In the genomic region with DNA sequence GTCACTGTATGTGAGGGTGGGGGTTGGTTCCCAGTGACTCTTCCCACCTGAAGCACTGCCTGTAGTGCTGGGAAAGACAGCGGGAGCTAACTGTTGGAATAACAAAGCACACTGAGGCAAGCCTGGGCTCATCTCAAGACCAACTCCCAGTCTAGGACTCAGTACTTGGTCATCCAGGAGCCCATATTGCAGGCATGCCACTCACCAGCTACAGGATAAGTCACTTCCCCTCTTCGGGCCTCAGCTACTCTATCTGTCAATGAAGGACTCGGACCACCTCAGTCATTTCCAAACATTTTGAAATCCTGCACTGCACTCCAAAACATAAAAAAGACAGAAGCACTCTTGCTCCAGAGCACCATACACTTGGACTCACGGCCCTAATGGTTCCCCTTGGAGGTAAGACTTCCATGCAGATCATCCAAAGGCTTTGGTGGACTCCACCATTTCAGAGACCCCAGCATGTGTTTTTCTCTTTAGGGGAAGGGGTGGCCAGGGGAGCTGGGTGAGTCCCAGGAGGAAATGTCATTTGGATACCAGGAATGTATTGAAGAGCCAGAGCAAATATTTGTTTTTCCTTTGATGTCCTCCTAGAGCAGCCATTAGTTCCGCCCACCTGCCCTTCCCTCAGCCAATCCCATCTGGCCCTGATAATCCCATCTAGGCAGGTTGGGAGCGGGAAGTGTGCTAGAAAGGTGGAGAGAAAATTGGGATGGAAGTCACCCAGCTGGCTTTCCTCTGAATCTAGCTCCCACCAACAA, we compare ENCODE assay signal across 10 cellular contexts. TPM values are rescaled to one million over a fixed set of nuclear protein-coding genes. Genes with fewer than 3 reads are reported as not detected.
DNase-seq lines count a peak whose midpoint lies in the region; ATAC-seq and TF ChIP-seq lines count a peak whose summit lies in the region.
"Had no signal": no experiment of that assay in that cellular context is flagged by ENCODE, and none has a peak within 500 bp of the region (broad histone marks: within the 10 kb centered on the region; RNA-seq: fewer than 3 reads in every experiment).

No MANE protein-coding gene starts in this region.

- H3K79me2 ChIP-seq in SK-N-SH (ENCODE audit: insufficient read depth) (peaks cover 81% of the 10 kb centered on the region), PC-9 (ENCODE audit: low read depth) (peaks cover 24% of the 10 kb centered on the region)

- no peaks in the 10 kb centered on the region for H3K36me3 ChIP-seq in SK-N-SH (replicated peaks in 1 of 2; ENCODE audit: control insufficient read depth in 1 of 2, insufficient read depth in 2 of 2, low read length in 1 of 2)
- no peaks in the 10 kb centered on the region for H3K36me3 ChIP-seq in PC-9 (ENCODE audit: low read depth)
- H3K36me3 ChIP-seq in spleen = peaks cover 0 to 6% (median 0%) of the 10 kb centered on the region in 6 donors

- TF ChIP-seq POLR2A in spleen (IDR thresholded peaks at IDR 0.05) = no peak

- peaks cover 37% of the 10 kb centered on the region for H4K20me1 ChIP-seq in SK-N-SH (ENCODE audit: insufficient read depth)
- no peaks in the 10 kb centered on the region for H4K20me1 ChIP-seq in PC-9 (ENCODE audit: insufficient read depth)

- no peaks in the 10 kb centered on the region for H3K9me2 ChIP-seq in SK-N-SH
- no peaks in the 10 kb centered on the region for H3K9me2 ChIP-seq in PC-9 (ENCODE audit: insufficient read depth)

- BruUV-seq in PC-9 (replicated peaks; lab: Mats Ljungman, UMichigan) = no TSS peak

- TF ChIP-seq CTCF in SK-N-SH (IDR thresholded peaks at IDR 0.05) = no peak
- no peak for TF ChIP-seq CTCF in PC-9 (conservative IDR thresholded peaks at IDR 0.05)
- TF ChIP-seq CTCF in fibroblast of the aortic adventitia (IDR thresholded peaks at IDR 0.05; ENCODE audit: insufficient read depth, low read length) = no peak
- TF ChIP-seq CTCF in spleen (IDR thresholded peaks at IDR 0.05 in 8 of 11, conservative IDR thresholded peaks at IDR 0.05 in 3 of 11) = no peak

- H3F3A ChIP-seq in SK-N-SH (replicated peaks; ENCODE audit: insufficient read depth) (no peaks in the 10 kb centered on the region), PC-9 (ENCODE audit: insufficient read depth, low read depth) (peaks cover 15% of the 10 kb centered on the region; the same call in 1 of the 2 replicates)

- DNase-seq in SK-N-SH (no peak), PC-9 (no peak), fibroblast of the aortic adventitia (ENCODE audit: low read depth) (no peak), spleen (no peak), foreskin melanocyte (no peak), occipital lobe (lab: John Stamatoyannopoulos, UW) (no peak)

- H3K27me3 ChIP-seq in SK-N-SH (ENCODE audit: insufficient read depth) (no peaks in the 10 kb centered on the region), PC-9 (ENCODE audit: insufficient read depth, low read depth) (no peaks in the 10 kb centered on the region), spleen (replicated peaks in 1 of 7) (no peaks in the 10 kb centered on the region)

- TF ChIP-seq EP300 in SK-N-SH (IDR thresholded peaks at IDR 0.05; ENCODE audit: borderline replicate concordance in 1 of 2, low read depth in 1 of 2, low read length in 1 of 2) = no peak

- H3K4me3 ChIP-seq in SK-N-SH (ENCODE audit: low read depth in 2 of 2, low read length in 1 of 2) (peak overlapping the region in 1 of 2 experiments; percentile 95; a peak in 1 of 4 replicates), PC-9 (no peak overlapping the region), fibroblast of the aortic adventitia (ENCODE audit: low read depth, low read length) (peak overlapping the region; percentile 59), spleen (peak overlapping the region in 6 of 8 donors; percentile 9 to 93 (median 84))

- no peak for ATAC-seq in SK-N-SH treated with all-trans-retinoic acid at 6 μM for 48 hours
- no peak for ATAC-seq in GM18517 (IDR thresholded peaks at IDR 0.05; ENCODE audit: unreplicated experiment)

- H3K27ac ChIP-seq in SK-N-SH (ENCODE audit: low read depth in 2 of 2, low read length in 1 of 2) (no peak overlapping the region; a peak in 1 of 4 replicates), PC-9 (no peak overlapping the region), spleen (peak overlapping the region; percentile 19 to 97 (median 95))
- H3K27ac ChIP-seq: HL-60 had no signal

- no peak overlapping the region for H3K9ac ChIP-seq in SK-N-SH

- POLR2A ChIA-PET in SK-N-SH (lab: Yijun Ruan, JAX) = no interaction called here
- POLR2A ChIA-PET in PC-9 (lab: Charles Lee; ENCODE audit: unreplicated experiment) = interaction anchor here (0.6 kb wide), 1 partner anchor 53 kb away, joined by 3 read pairs; no protein-coding TSS in a partner anchor

- H2AFZ ChIP-seq in SK-N-SH (ENCODE audit: low read depth) (no peak overlapping the region), PC-9 (no peak overlapping the region)

- CTCF ChIA-PET in SK-N-SH (lab: Yijun Ruan, JAX) = interaction anchor here (1.8 to 46.8 kb wide), 4 partner anchors 17 to 169 kb away, joined by 4 to 1368 read pairs (median 9); no protein-coding TSS in a partner anchor
- CTCF ChIA-PET in PC-9 (lab: Charles Lee) = interaction anchor here (1.2 to 1.4 kb wide), 2 partner anchors 14 to 17 kb away, joined by 4 to 12 read pairs; no protein-coding TSS in a partner anchor

- H3K4me2 ChIP-seq in SK-N-SH (peak overlapping the region; percentile 84), PC-9 (peak overlapping the region; percentile 96)

- peaks cover 19 to 27% of the 10 kb centered on the region in 2 experiments for H3K4me1 ChIP-seq in SK-N-SH (ENCODE audit: control insufficient read depth in 1 of 2, insufficient read depth in 2 of 2, low read depth in 1 of 2, low read length in 1 of 2)
- peaks cover 52% of the 10 kb centered on the region for H3K4me1 ChIP-seq in PC-9 (replicated peaks; ENCODE audit: insufficient read depth)
- H3K4me1 ChIP-seq in spleen = peaks cover 61 to 89% (median 83%) of the 10 kb centered on the region in 6 donors

- intact Hi-C loops in PC-9 (cut with micrococcal nuclease; ENCODE audit: unreplicated experiment) = no loop called here
- intact Hi-C loops in spleen (cut with DNase I; ENCODE audit: low total_unique reads) = no loop called here

- no peak for TF ChIP-seq RAD21 in SK-N-SH (IDR thresholded peaks at IDR 0.05; ENCODE audit: low read length)

- 75% methylated on average over 6 of the region's 6 CpGs for WGBS in SK-N-SH (ENCODE audit: low lambda C conversion rate)
- WGBS in spleen, 5 donors = 71 to 84% (median 74%) methylated on average over 6 of the region's 6 CpGs

- H3K9me3 ChIP-seq in SK-N-SH (no peaks in the 10 kb centered on the region), PC-9 (ENCODE audit: insufficient read depth, low read depth) (no peaks in the 10 kb centered on the region), spleen (no peaks in the 10 kb centered on the region)

TF ChIP-seq in SK-N-SH, 30 proteins besides CTCF, POLR2A, EP300 and RAD21 (continues in another document):
- TF ChIP-seq PBX3 (IDR thresholded peaks at IDR 0.05) = no peak
- TF ChIP-seq ELF1 (IDR thresholded peaks at IDR 0.05) = no peak
- TF ChIP-seq EZH2phosphoT487 (IDR thresholded peaks at IDR 0.05; ENCODE audit: borderline replicate concordance, low read depth) = no peak
- no peak for TF ChIP-seq JUND (IDR thresholded peaks at IDR 0.05)
- no peak for TF ChIP-seq TEAD4 (IDR thresholded peaks at IDR 0.05; ENCODE audit: borderline replicate concordance, insufficient read depth)

TF ChIP-seq in SK-N-SH treated with all-trans-retinoic acid at 6 μM for 48 hours, 23 proteins besides CTCF, POLR2A, EP300 and RAD21 (continues in another document):
- no peak for TF ChIP-seq BACH2 (CRISPR knock-in tag; IDR thresholded peaks at IDR 0.05; ENCODE audit: borderline replicate concordance)
- TF ChIP-seq CSRNP3 (CRISPR knock-in tag; IDR thresholded peaks at IDR 0.05) = no peak
- no peak for TF ChIP-seq ARNTL (CRISPR knock-in tag; IDR thresholded peaks at IDR 0.05; ENCODE audit: borderline replicate concordance, low read depth)
- no peak for TF ChIP-seq TCF4 (CRISPR knock-in tag; IDR thresholded peaks at IDR 0.05; ENCODE audit: borderline replicate concordance)

RNA-seq across cellular contexts. Expression of gene NUAK2, which starts 3.1 kb away (rescaled TPM):
- 6.8 and 11.1 TPM in 2 replicates for polyA plus RNA-seq in SK-N-SH (2012; rRNA removed)
- 4.4 and 6.4 TPM in 2 replicates for polyA plus RNA-seq in SK-N-SH (2012; cell fraction: cytosol; rRNA removed)
- 13.2 and 14.3 TPM in 2 replicates for polyA plus RNA-seq in SK-N-SH (2012; cell fraction: nucleus; rRNA removed)
- total RNA-seq in PC-9 (2021) = 3.8 and 3.9 TPM in 2 replicates
- 0.74 and 2.9 TPM in 2 replicates for total RNA-seq in fibroblast of the aortic adventitia (ENCODE audit: low replicate concordance)
- total RNA-seq in spleen = 10 to 100 TPM in 6 of 7 donors, 1 to 10 TPM in 1; 9.3 to 32.7 (median 20.0) TPM
- 1 to 10 TPM; 5.7 to 6.6 (median 5.8) TPM for polyA plus RNA-seq in spleen
- total RNA-seq in occipital lobe = 1.1 TPM

RNA-seq across cellular contexts. Expression of gene KLHDC8A, which starts 38.3 kb away (rescaled TPM):
- 0.02 and 0.03 TPM in 2 replicates for polyA plus RNA-seq in SK-N-SH (2012; rRNA removed)
- 0.01 and 0.09 TPM in 2 replicates for polyA plus RNA-seq in SK-N-SH (2012; cell fraction: cytosol; rRNA removed)
- 0.07 TPM in 1 of 2 replicates, not detected in the other for polyA plus RNA-seq in SK-N-SH (2012; cell fraction: nucleus; rRNA removed)
- not detected in 2 replicates for total RNA-seq in PC-9 (2021)
- not detected in 2 replicates for total RNA-seq in fibroblast of the aortic adventitia (ENCODE audit: low replicate concordance)
- 1 to 10 TPM in 1 of 7 donors, under 1 TPM in 3, not detected in 3; 0.17 to 2.8 (median 0.62) TPM for total RNA-seq in spleen
- polyA plus RNA-seq in spleen = under 1 TPM; 0.26 to 0.48 (median 0.39) TPM
- total RNA-seq in occipital lobe = 18.6 TPM
- polyA plus RNA-seq: BJ had no signal

Comparison
In these comparisons a context has a peak if more than half of its experiments do, and no peak if none do; other contexts are left out.
1. H3K27ac ChIP-seq: peak in spleen (8 of 8); none in SK-N-SH (0 of 2) and PC-9 (single experiment).